Comparison of ENCODE assay signal across 19 cellular contexts in the genomic region with DNA sequence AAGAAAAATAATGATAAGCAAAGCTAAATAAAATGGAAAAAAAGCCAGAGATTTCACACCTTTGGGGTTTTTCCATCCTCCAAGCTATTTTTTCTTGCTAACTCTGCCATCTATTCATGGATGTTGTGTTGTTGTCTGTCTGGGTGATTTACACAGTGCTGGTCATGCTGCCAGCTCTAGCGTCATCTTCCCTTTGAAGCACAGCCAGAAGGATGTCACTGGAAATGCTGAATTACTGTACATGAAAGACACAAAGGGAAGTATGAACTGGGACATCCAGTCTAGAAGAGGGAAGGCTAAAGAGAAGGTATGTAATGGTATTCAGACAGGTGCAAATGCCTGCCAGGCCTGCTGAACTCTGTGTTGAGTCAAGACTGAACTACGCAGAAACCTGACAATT.
DNase-seq lines count a peak whose midpoint lies in the region; FAIRE-seq and TF ChIP-seq lines count a peak whose summit lies in the region.
"Had no signal": no experiment of that assay in that cellular context is flagged by ENCODE, and none has a peak within 500 bp of the region (broad histone marks: within the 10 kb centered on the region; RNA-seq: fewer than 3 reads in every experiment).

No MANE protein-coding gene starts in this region.

- TF ChIP-seq CTCF in mammary epithelial cell (conservative IDR thresholded peaks at IDR 0.05 in 1 of 2, IDR thresholded peaks at IDR 0.05 in 1 of 2; ENCODE audit: extremely low read depth in 1 of 2, insufficient read depth in 1 of 2, low read depth in 1 of 2, low read length in 2 of 2) (no peak), MCF 10A (IDR thresholded peaks at IDR 0.05; ENCODE audit: unreplicated experiment) (no peak), endothelial cell of umbilical vein (IDR thresholded peaks at IDR 0.05; ENCODE audit: extremely low read depth in 1 of 2, insufficient read depth in 1 of 2, low read depth in 1 of 2, low read length in 2 of 2) (no peak), Peyer's patch (IDR thresholded peaks at IDR 0.05) (no peak), BE2C (IDR thresholded peaks at IDR 0.05; ENCODE audit: low read depth, low read length) (no peak)

- CTCF ChIA-PET in mammary epithelial cell (lab: Charles Lee; ENCODE audit: low non-redundant PET) (no interaction called here), MCF 10A (lab: Yijun Ruan, JAX) (interaction anchor here (0.9 kb wide), 1 partner anchor 60 kb away, joined by 5 read pairs; no protein-coding TSS in a partner anchor), endothelial cell of umbilical vein (lab: Charles Lee) (interaction anchor here (1.1 kb wide), 1 partner anchor 25 kb away, joined by 3 read pairs; no protein-coding TSS in a partner anchor)

- H3K36me3 Mint-ChIP-seq in MCF 10A (ENCODE audit: insufficient read depth, unreplicated experiment), result no peaks in the 10 kb centered on the region

- no peak overlapping the region for H3K9ac ChIP-seq in mammary epithelial cell (ENCODE audit: insufficient read depth, low read length)
- no peak overlapping the region for H3K9ac ChIP-seq in endothelial cell of umbilical vein (replicated peaks; ENCODE audit: extremely low read depth, insufficient read depth, low read length)
- H3K9ac ChIP-seq: BLaER1 treated with 17β-estradiol and CSF1 and Interleukin-3, amounts not matched to agents 10 nM and 100 nM had no signal

- DNase-seq in mammary epithelial cell, result no peak
- DNase-seq in MCF 10A (ENCODE audit: unreplicated experiment), result no peak
- no peak for DNase-seq in endothelial cell of umbilical vein (ENCODE audit: low read depth, low spot score)
- peak; percentile 52 for DNase-seq in left kidney (ENCODE audit: low read depth, low spot score)
- DNase-seq in Peyer's patch, result no peak
- no peak for DNase-seq in BE2C
- DNase-seq in stimulated activated CD4-positive, alpha-beta T cell treated with anti-CD3 and anti-CD28 coated beads, Interleukin-1b, Interleukin-23, amount 100 ng/mL, for 48 hours, result no peak
- no peak for DNase-seq in NCI-H1105 treated with DMSO at 0.1 percent for 48 hours (lab: John Stamatoyannopoulos, UW)
- DNase-seq: DND-41, GDM1, NCI-H146, NCI-H2081, NCI-H510A treated with DMSO at 0.1 percent for 48 hours, PC-9, Right ventricle myocardium superior had no signal

- H3K27me3 Mint-ChIP-seq in MCF 10A (ENCODE audit: insufficient read depth, unreplicated experiment), result no peaks in the 10 kb centered on the region

- H3K27ac Mint-ChIP-seq in MCF 10A (ENCODE audit: low read depth, unreplicated experiment), result no peak overlapping the region

- H3K4me3 ChIP-seq in mammary epithelial cell (replicated peaks in 1 of 3; ENCODE audit: insufficient read depth in 1 of 3, low read depth in 2 of 3, low read length in 3 of 3) (no peak overlapping the region), endothelial cell of umbilical vein (replicated peaks in 1 of 3; ENCODE audit: insufficient read depth in 1 of 3, low read depth in 1 of 3, low read length in 3 of 3) (no peak overlapping the region), Peyer's patch (no peak overlapping the region), BE2C (ENCODE audit: low read depth, low read length) (no peak overlapping the region)
- H3K4me3 ChIP-seq: BLaER1 treated with 17β-estradiol and CSF1 and Interleukin-3, amounts not matched to agents 10 nM and 100 nM; PC-9 had no signal

- dilution Hi-C loops in mammary epithelial cell (cut with HindIII; ENCODE audit: low sequenced_read_pairs) (no loop called here), endothelial cell of umbilical vein (cut with MboI; ENCODE audit: extremely low pct_ligation_motif_present, low sequenced_read_pairs) (no loop called here)

- in situ Hi-C loops in mammary epithelial cell (cut with MboI; ENCODE audit: low sequenced_read_pairs in 2 of 2), result no loop called here

- H3K4me3 Mint-ChIP-seq in MCF 10A (ENCODE audit: unreplicated experiment), result no peak overlapping the region

- H3K27me3 ChIP-seq in mammary epithelial cell (ENCODE audit: insufficient read depth, low read length) (no peaks in the 10 kb centered on the region), endothelial cell of umbilical vein (ENCODE audit: control insufficient read depth in 2 of 2, insufficient read depth in 2 of 2, low read length in 2 of 2) (peaks cover 0 to 6% of the 10 kb centered on the region in 2 experiments), Peyer's patch (no peaks in the 10 kb centered on the region), BE2C (no peaks in the 10 kb centered on the region)
- H3K27me3 ChIP-seq: BLaER1 treated with 17β-estradiol and CSF1 and Interleukin-3, amounts not matched to agents 10 nM and 100 nM had no signal

- peak overlapping the region; percentile 73 for H2AFZ ChIP-seq in mammary epithelial cell (ENCODE audit: low read depth, low read length)
- no peak overlapping the region for H2AFZ ChIP-seq in endothelial cell of umbilical vein (ENCODE audit: low read depth, low read length)
- H2AFZ ChIP-seq: PC-9 had no signal

- BruUV-seq in mammary epithelial cell (replicated peaks; lab: Mats Ljungman, UMichigan), result no TSS peak
- BruUV-seq in MCF 10A (replicated peaks; lab: Mats Ljungman, UMichigan), result no TSS peak
- BruUV-seq in endothelial cell of umbilical vein (replicated peaks; lab: Mats Ljungman, UMichigan), result no TSS peak

- intact Hi-C loops in mammary epithelial cell (cut with micrococcal nuclease) (no loop called here), MCF 10A (cut with micrococcal nuclease) (no loop called here), endothelial cell of umbilical vein (cut with micrococcal nuclease) (no loop called here)

- 50% methylated on average over 2 of the region's 2 CpGs for WGBS in mammary epithelial cell (ENCODE audit: low coverage, missing lambda C conversion rate)

- H3K9me3 ChIP-seq in mammary epithelial cell (replicated peaks; ENCODE audit: insufficient read depth, low read length), result peaks cover 11% of the 10 kb centered on the region
- no peaks in the 10 kb centered on the region for H3K9me3 ChIP-seq in endothelial cell of umbilical vein (replicated peaks; ENCODE audit: control insufficient read depth, insufficient read depth, low read length)
- H3K9me3 ChIP-seq in Peyer's patch, result peaks cover 0 to 8% (median 0%) of the 10 kb centered on the region in 4 donors
- no peaks in the 10 kb centered on the region for H3K9me3 ChIP-seq in BE2C

- H3K4me1 ChIP-seq in mammary epithelial cell (ENCODE audit: insufficient read depth, low read length), result peaks cover 8% of the 10 kb centered on the region
- no peaks in the 10 kb centered on the region for H3K4me1 ChIP-seq in endothelial cell of umbilical vein (ENCODE audit: control insufficient read depth, extremely low read depth, insufficient read depth, low read length)
- H3K4me1 ChIP-seq in Peyer's patch, result no peaks in the 10 kb centered on the region
- no peaks in the 10 kb centered on the region for H3K4me1 ChIP-seq in BE2C
- H3K4me1 ChIP-seq: BLaER1 treated with 17β-estradiol and CSF1 and Interleukin-3, amounts not matched to agents 10 nM and 100 nM had no signal

- H3K27ac ChIP-seq in mammary epithelial cell (ENCODE audit: insufficient read depth, low read depth, low read length) (no peak overlapping the region), endothelial cell of umbilical vein (ENCODE audit: insufficient read depth, low read depth, low read length) (no peak overlapping the region), Peyer's patch (no peak overlapping the region)
- H3K27ac ChIP-seq: 22Rv1; BLaER1 treated with 17β-estradiol and CSF1 and Interleukin-3, amounts not matched to agents 10 nM and 100 nM; PC-9 had no signal

- peaks cover 14% of the 10 kb centered on the region for H3K9me3 Mint-ChIP-seq in MCF 10A (ENCODE audit: unreplicated experiment)

- no peak for TF ChIP-seq POLR2A in endothelial cell of umbilical vein (IDR thresholded peaks at IDR 0.05; ENCODE audit: low read depth, low read length)
- TF ChIP-seq POLR2A in Peyer's patch (IDR thresholded peaks at IDR 0.05), result no peak

- FAIRE-seq in endothelial cell of umbilical vein (lab: Jason Lieb, UNC), result peak; percentile 24
- FAIRE-seq: GM12892, H1 had no signal

- no peaks in the 10 kb centered on the region for H3K79me2 ChIP-seq in mammary epithelial cell (ENCODE audit: insufficient read depth, low read length)
- H3K79me2 ChIP-seq in endothelial cell of umbilical vein (ENCODE audit: control insufficient read depth, insufficient read depth, low read length), result no peaks in the 10 kb centered on the region

- H3K4me2 ChIP-seq in mammary epithelial cell (ENCODE audit: insufficient read depth, low read depth, low read length) (no peak overlapping the region), endothelial cell of umbilical vein (ENCODE audit: insufficient read depth, low read length) (no peak overlapping the region)
- H3K4me2 ChIP-seq: BLaER1 treated with 17β-estradiol and CSF1 and Interleukin-3, amounts not matched to agents 10 nM and 100 nM; PC-9 had no signal

- H3K36me3 ChIP-seq in mammary epithelial cell (ENCODE audit: insufficient read depth, low read length), result no peaks in the 10 kb centered on the region
- H3K36me3 ChIP-seq in endothelial cell of umbilical vein (ENCODE audit: control insufficient read depth in 2 of 2, extremely low read depth in 1 of 2, insufficient read depth in 2 of 2, low read length in 2 of 2), result no peaks in the 10 kb centered on the region
- H3K36me3 ChIP-seq in Peyer's patch, result no peaks in the 10 kb centered on the region
- no peaks in the 10 kb centered on the region for H3K36me3 ChIP-seq in BE2C

- no peaks in the 10 kb centered on the region for H3K9me1 ChIP-seq in endothelial cell of umbilical vein (replicated peaks; ENCODE audit: control insufficient read depth, extremely low read depth, insufficient read depth, low read length)

- H4K20me1 ChIP-seq in mammary epithelial cell (ENCODE audit: insufficient read depth, low read length) (no peaks in the 10 kb centered on the region), endothelial cell of umbilical vein (replicated peaks; ENCODE audit: control insufficient read depth, extremely low read depth, insufficient read depth, low read length) (no peaks in the 10 kb centered on the region)
- H4K20me1 ChIP-seq: BLaER1 treated with 17β-estradiol and CSF1 and Interleukin-3, amounts not matched to agents 10 nM and 100 nM had no signal

- POLR2A ChIA-PET in MCF 10A (lab: Yijun Ruan, JAX) (interaction anchor here (1.5 to 1.7 kb wide), 2 partner anchors 14 to 192 kb away, joined by 3 read pairs; no protein-coding TSS in a partner anchor), endothelial cell of umbilical vein (lab: Charles Lee) (no interaction called here)

- H3K4me1 Mint-ChIP-seq in MCF 10A (ENCODE audit: insufficient read depth, unreplicated experiment), result peaks cover 4% of the 10 kb centered on the region

TF ChIP-seq in endothelial cell of umbilical vein, 7 proteins besides CTCF, POLR2A, EP300 and RAD21 (continues in another document):
- TF ChIP-seq POLR2AphosphoS5 (IDR thresholded peaks at IDR 0.05; ENCODE audit: insufficient read depth, low read depth, low read length), result no peak
- no peak for TF ChIP-seq EZH2 (IDR thresholded peaks at IDR 0.05; ENCODE audit: borderline replicate concordance, low read depth, low read length, severe bottlenecking)
- TF ChIP-seq JUN (IDR thresholded peaks at IDR 0.05; ENCODE audit: borderline replicate concordance, insufficient read depth, insufficient read length, low read depth), result no peak
- TF ChIP-seq, protein P1, sequence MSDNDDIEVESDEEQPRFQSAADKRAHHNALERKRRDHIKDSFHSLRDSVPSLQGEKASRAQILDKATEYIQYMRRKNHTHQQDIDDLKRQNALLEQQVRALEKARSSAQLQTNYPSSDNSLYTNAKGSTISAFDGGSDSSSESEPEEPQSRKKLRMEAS (IDR thresholded peaks at IDR 0.05; ENCODE audit: insufficient read depth, insufficient read length), result no peak
